In genomic region chr18:70335892-70336726, GRCh38 we compare ENCODE assay signal across 23 cellular contexts. TPM values are rescaled to one million over a fixed set of nuclear protein-coding genes. Genes with fewer than 3 reads are reported as not detected.
A peak's percentile ranks its signal among the peaks of the same experiment; 100 is the strongest.
DNase-seq lines count a peak whose midpoint lies in the region; ATAC-seq, FAIRE-seq and TF ChIP-seq lines count a peak whose summit lies in the region.
"Had no signal": no experiment of that assay in that cellular context is flagged by ENCODE, and none has a peak within 500 bp of the region (broad histone marks: within the 10 kb centered on the region; RNA-seq: fewer than 3 reads in every experiment).

No MANE protein-coding gene starts in this region.

- no peaks in the 10 kb centered on the region for H3K36me3 ChIP-seq in mesendoderm (ENCODE audit: control insufficient read depth, insufficient read depth, low read length)
- H3K36me3 ChIP-seq: adrenal gland, prostate gland, thoracic aorta had no signal

- H2BK5ac ChIP-seq in mesendoderm (ENCODE audit: low read length): peak overlapping the region; percentile 6

- no peak overlapping the region for H3K9ac ChIP-seq in mesendoderm (ENCODE audit: low read length)

- H3K4ac ChIP-seq in mesendoderm (ENCODE audit: low read depth, low read length): peak overlapping the region; percentile 36

- no peaks in the 10 kb centered on the region for H3K4me1 ChIP-seq in mesendoderm (ENCODE audit: control insufficient read depth, low read depth, low read length)
- H3K4me1 ChIP-seq: prostate gland had no signal

- TF ChIP-seq CTCF in epithelial cell of esophagus (IDR thresholded peaks at IDR 0.05; ENCODE audit: insufficient read depth, low read depth, low read length, missing control alignments): no peak

- no peaks in the 10 kb centered on the region for H3K79me2 ChIP-seq in mesendoderm (ENCODE audit: control insufficient read depth, insufficient read depth, low read length)

- ATAC-seq in HG02763 (IDR thresholded peaks at IDR 0.05; ENCODE audit: unreplicated experiment): no peak
- ATAC-seq: CD8-positive, alpha-beta T cell; natural killer cell treated with Interleukin-12 subunit alpha and Interleukin-12 subunit beta and Interleukin-15 and Interleukin-18, amount 100 ng/mL, for 72 hours had no signal

- FAIRE-seq in GM12892 (lab: Jason Lieb, UNC): peak; percentile 30
- FAIRE-seq: HTR-8/SVneo had no signal

- H3K79me1 ChIP-seq in mesendoderm (ENCODE audit: low read length): no peaks in the 10 kb centered on the region

- no peak for DNase-seq in GM12892 (ENCODE audit: insufficient read length)
- DNase-seq in LoVo (ENCODE audit: low spot score): peak; percentile 27
- peak; percentile 97 for DNase-seq in epithelial cell of esophagus (ENCODE audit: low read depth)
- DNase-seq in mesendoderm: no peak
- no peak for DNase-seq in activated CD4-positive, alpha-beta T cell treated with anti-CD3 and anti-CD28 coated beads for 1 hour
- no peak for DNase-seq in epidermal melanocyte (ENCODE audit: insufficient read length, low spot score)
- DNase-seq in dedifferentiated amniotic fluid mesenchymal stem cell (ENCODE audit: extremely low spot score): no peak
- DNase-seq: activated CD4-positive, alpha-beta T cell treated with anti-CD3 and anti-CD28 coated beads, Interleukin-2, amount 50 U/mL, for 4 hours; activated gamma-delta T cell treated with Interleukin-2 at 50 U/mL for 16 hours; adrenal gland; CD8-positive, alpha-beta T cell; cerebellar nuclear complex; foreskin fibroblast; NCI-H1417 treated with DMSO at 0.1 percent for 48 hours; NCI-H524 treated with DMSO at 0.1 percent for 48 hours; SIG-M5; T-helper 2 cell had no signal

- no peak overlapping the region for H3K4me2 ChIP-seq in mesendoderm (ENCODE audit: low read length)

- H3K56ac ChIP-seq in mesendoderm (ENCODE audit: low read length): peak overlapping the region; percentile 10

- no peak overlapping the region for H4K8ac ChIP-seq in mesendoderm (ENCODE audit: low read depth, low read length)

- H4K5ac ChIP-seq in mesendoderm (ENCODE audit: low read length): no peak overlapping the region

- no peak overlapping the region for H3K23ac ChIP-seq in mesendoderm (ENCODE audit: low read length)

- H3K18ac ChIP-seq in mesendoderm (ENCODE audit: low read length): peak overlapping the region; percentile 41

- TF ChIP-seq POLR2A in GM12892 (IDR thresholded peaks at IDR 0.05; ENCODE audit: low read depth, low read length): no peak

- no CpG with 5 or more reads among the region's 5 CpGs for WGBS in mesendoderm (ENCODE audit: extremely low coverage, insufficient coverage, low lambda C conversion rate)

- H3K27ac ChIP-seq in mesendoderm (ENCODE audit: low read depth, low read length): no peak overlapping the region
- H3K27ac ChIP-seq: adrenal gland, prostate gland, thoracic aorta, VCaP had no signal

- no peak overlapping the region for H3K4me3 ChIP-seq in epithelial cell of esophagus (ENCODE audit: low read length)
- H3K4me3 ChIP-seq in mesendoderm (ENCODE audit: low read length): no peak overlapping the region
- H3K4me3 ChIP-seq: adrenal gland, prostate gland, thoracic aorta had no signal

- peak overlapping the region; percentile 100 for H2BK15ac ChIP-seq in mesendoderm (replicated peaks; ENCODE audit: low read depth)

- no peak overlapping the region for H2AK5ac ChIP-seq in mesendoderm (ENCODE audit: low read length)

- H3K27me3 ChIP-seq in mesendoderm (ENCODE audit: insufficient read depth, low read length, poor library complexity): no peaks in the 10 kb centered on the region
- H3K27me3 ChIP-seq: adrenal gland had no signal

- peak overlapping the region; percentile 73 for H2BK120ac ChIP-seq in mesendoderm (ENCODE audit: low read depth, low read length)

RNA-seq across cellular contexts. Expression of gene SOCS6, which starts 47.3 kb away (rescaled TPM):
- polyA plus RNA-seq in GM12892 (2012; ENCODE audit: missing spikeins): 3.6 TPM
- polyA plus RNA-seq in mesendoderm (2013, experiment 1 of 2): 20.5 TPM
- polyA plus RNA-seq in mesendoderm (2013, experiment 2 of 2): 21.0 TPM

Comparison
In these comparisons a context has a peak if more than half of its experiments do, and no peak if none do; other contexts are left out.
1. DNase-seq: peak in LoVo (single experiment) and epithelial cell of esophagus (single experiment); none in GM12892 (single experiment), mesendoderm (single experiment), activated CD4-positive, alpha-beta T cell treated with anti-CD3 and anti-CD28 coated beads for 1 hour (single experiment), epidermal melanocyte (single experiment) and dedifferentiated amniotic fluid mesenchymal stem cell (single experiment).